In the genomic region with DNA sequence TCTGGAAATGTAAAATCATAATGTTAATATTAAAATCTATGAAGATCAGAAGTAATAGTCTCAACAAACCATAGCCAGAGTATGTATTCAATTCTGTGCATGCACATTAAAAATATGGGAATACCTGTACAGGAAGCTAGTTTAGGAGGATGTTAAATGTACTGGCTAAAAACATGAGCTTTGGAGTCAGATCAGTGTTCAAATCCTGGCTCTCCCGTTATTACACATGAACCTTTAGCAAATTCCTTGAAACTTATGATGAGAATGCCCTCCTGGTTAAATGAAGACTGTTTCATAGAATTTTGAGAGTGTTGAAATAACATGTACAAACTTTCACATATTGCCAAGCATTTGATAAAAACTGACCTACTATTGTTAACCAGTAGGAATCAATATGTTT, we compare ENCODE assay signal across 1 cellular context.
TF ChIP-seq lines count a peak whose summit lies in the region.

No MANE protein-coding gene starts in this region.

TF ChIP-seq in K562, 482 proteins besides CTCF, POLR2A, EP300 and RAD21 (continued from another document):
- TF ChIP-seq, protein P1, sequence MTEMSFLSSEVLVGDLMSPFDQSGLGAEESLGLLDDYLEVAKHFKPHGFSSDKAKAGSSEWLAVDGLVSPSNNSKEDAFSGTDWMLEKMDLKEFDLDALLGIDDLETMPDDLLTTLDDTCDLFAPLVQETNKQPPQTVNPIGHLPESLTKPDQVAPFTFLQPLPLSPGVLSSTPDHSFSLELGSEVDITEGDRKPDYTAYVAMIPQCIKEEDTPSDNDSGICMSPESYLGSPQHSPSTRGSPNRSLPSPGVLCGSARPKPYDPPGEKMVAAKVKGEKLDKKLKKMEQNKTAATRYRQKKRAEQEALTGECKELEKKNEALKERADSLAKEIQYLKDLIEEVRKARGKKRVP (CRISPR knock-in tag; IDR thresholded peaks at IDR 0.05) = no peak
- no peak for TF ChIP-seq ILK (tag; IDR thresholded peaks at IDR 0.05; ENCODE audit: borderline replicate concordance, low read depth)
- 0 out of 2 replicates have a peak, but pooled peaks have one; percentile 41 for TF ChIP-seq POLR2AphosphoS5 (IDR thresholded peaks at IDR 0.05; ENCODE audit: control insufficient read depth, insufficient read depth, low read depth, low read length)
TF ChIP-seq in K562: peak in this region for 13.
